Comparison of ENCODE assay signal across 24 cellular contexts in genomic region chr10:27108165-27108564, GRCh38.
"Had no signal": no experiment of that assay in that cellular context is flagged by ENCODE, and none has a peak within 500 bp of the region (broad histone marks: within the 10 kb centered on the region; RNA-seq: fewer than 3 reads in every experiment).

No MANE protein-coding gene starts in this region.

- ATAC-seq: gastroesophageal sphincter; heart left ventricle; left colon; left lung; left ventricle myocardium superior; lower lobe of right lung; mucosa of descending colon; naive thymus-derived CD8-positive, alpha-beta T cell had no signal

- DNase-seq: dermis blood vessel endothelial cell; dorsolateral prefrontal cortex; effector CD4-positive, alpha-beta T cell; effector memory CD4-positive, alpha-beta T cell; foreskin keratinocyte; heart left ventricle; hypothalamus; immature natural killer cell; islet precursor cell; kidney; kidney glomerular epithelial cell; left colon; left lung; left ventricle myocardium superior; lower lobe of right lung; mesenchymal stem cell; mucosa of descending colon; naive B cell; naive thymus-derived CD8-positive, alpha-beta T cell had no signal

- H3K27ac ChIP-seq: coronary artery, dorsolateral prefrontal cortex, esophagus muscularis mucosa, foreskin keratinocyte, gastroesophageal sphincter, heart left ventricle, hepatocyte, left lung, lower lobe of right lung had no signal

- H3K9me3 Mint-ChIP-seq: immature natural killer cell had no signal

- H3K27ac Mint-ChIP-seq: mesothelial cell of epicardium had no signal

- H3K4me3 Mint-ChIP-seq: immature natural killer cell, mesothelial cell of epicardium, naive B cell had no signal

- H3K9me3 ChIP-seq: esophagus muscularis mucosa, gastroesophageal sphincter, lower lobe of right lung, mucosa of descending colon had no signal

- H3K4me1 Mint-ChIP-seq: mesothelial cell of epicardium had no signal

- H3K4me3 ChIP-seq: coronary artery, dorsolateral prefrontal cortex, esophagus muscularis mucosa, gastroesophageal sphincter, heart left ventricle, hepatocyte, left lung, lower lobe of right lung, mucosa of descending colon had no signal

- H3K27me3 Mint-ChIP-seq: naive B cell; naive thymus-derived CD8-positive, alpha-beta T cell had no signal

- H3K4me1 ChIP-seq: esophagus muscularis mucosa, foreskin keratinocyte, gastroesophageal sphincter, heart left ventricle, left lung, lower lobe of right lung had no signal
